In genomic region chr2:81196933-81197628, GRCh38 we compare ENCODE assay signal across 15 cellular contexts.
"Had no signal": no experiment of that assay in that cellular context is flagged by ENCODE, and none has a peak within 500 bp of the region (broad histone marks: within the 10 kb centered on the region; RNA-seq: fewer than 3 reads in every experiment).

No MANE protein-coding gene starts in this region.

- H3K9me3 ChIP-seq: colonic mucosa, ovary had no signal

- H3K27me3 ChIP-seq: colonic mucosa, foreskin keratinocyte, ovary, tibial nerve had no signal

- H3K36me3 ChIP-seq: colonic mucosa, ovary, tibial nerve had no signal

- H3K27ac ChIP-seq: colonic mucosa, foreskin keratinocyte, ovary, tibial nerve had no signal

- DNase-seq: cerebellar nuclear complex; colonic mucosa; dermis blood vessel endothelial cell; endodermal cell; erythroblast; foreskin keratinocyte; immature natural killer cell; left colon; natural killer cell; ovary; stimulated activated CD4-positive, alpha-beta T cell treated with anti-CD3 and anti-CD28 coated beads, Interleukin-15, amount 100 ng/mL, for 24 hours; stimulated activated CD4-positive, alpha-beta T cell treated with anti-CD3 and anti-CD28 coated beads, Interleukin-1b, Interleukin-23, amount 100 ng/mL, for 48 hours; stimulated activated CD4-positive, alpha-beta T cell treated with anti-CD3 and anti-CD28 coated beads, Interleukin-4, amount 100 ng/mL, for 24 hours had no signal

- H3K4me3 ChIP-seq: colonic mucosa, ovary, tibial nerve had no signal

- ATAC-seq: foreskin keratinocyte; left colon; natural killer cell; stimulated activated memory B cell treated with anti-CD40 and anti-IgM and Interleukin-4, amounts not matched to agents 10 μg/mL and 1 μg/mL and 100 μg/mL, for 72 hours had no signal

- H3K4me1 ChIP-seq: colonic mucosa, foreskin keratinocyte, tibial nerve had no signal
